18 cellular contexts compared by ENCODE assay signal in the genomic region with DNA sequence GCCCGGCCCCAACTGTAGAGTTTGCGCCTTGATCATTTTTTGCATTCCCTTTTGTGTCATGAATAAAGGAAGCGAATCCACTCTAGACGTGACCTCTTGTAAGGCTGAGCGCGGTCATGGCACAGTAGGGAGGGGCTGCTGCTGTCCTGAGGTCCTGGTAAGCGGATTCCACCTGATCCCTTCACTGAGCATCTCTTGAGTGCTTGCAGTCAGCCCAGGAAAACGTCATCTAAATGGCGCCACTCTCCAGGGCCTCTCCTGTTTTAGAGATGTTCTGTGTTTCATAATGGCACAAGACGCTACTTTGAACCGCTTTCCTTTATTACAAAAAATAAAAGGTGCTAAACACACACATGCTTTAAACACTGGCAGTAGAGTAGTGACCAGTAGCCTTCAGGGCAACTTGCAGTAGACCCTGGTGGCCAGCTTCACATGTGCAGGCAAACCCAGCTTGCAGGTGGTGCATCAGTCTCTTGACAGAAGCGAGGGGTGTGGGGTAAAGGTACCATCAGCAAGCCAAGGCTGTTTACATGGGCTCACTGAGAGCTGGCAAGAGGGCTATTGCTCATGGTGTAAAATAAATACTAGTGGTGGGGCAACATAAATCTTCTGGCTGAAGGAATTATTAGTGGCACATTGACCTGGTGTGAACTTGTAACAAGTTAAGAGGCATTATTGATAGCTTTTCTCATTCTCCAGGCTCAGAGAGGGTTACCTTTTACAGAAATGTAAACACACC.
"Had no signal": no experiment of that assay in that cellular context is flagged by ENCODE, and none has a peak within 500 bp of the region (broad histone marks: within the 10 kb centered on the region; RNA-seq: fewer than 3 reads in every experiment).

No MANE protein-coding gene starts in this region.

- H3K9me3 Mint-ChIP-seq: activated CD4-positive, alpha-beta memory T cell treated with anti-CD3 and anti-CD28 coated beads for 36 hours; activated naive CD8-positive, alpha-beta T cell treated with anti-CD3 and anti-CD28 coated beads for 36 hours; naive B cell had no signal

- H3K4me3 ChIP-seq: coronary artery, gastroesophageal sphincter, prostate gland, right lobe of liver, upper lobe of left lung had no signal

- H3K27me3 ChIP-seq: gastroesophageal sphincter, right lobe of liver, upper lobe of left lung had no signal

- H3K36me3 ChIP-seq: gastroesophageal sphincter, prostate gland, right lobe of liver, upper lobe of left lung had no signal

- H3K4me1 Mint-ChIP-seq: activated naive CD8-positive, alpha-beta T cell treated with anti-CD3 and anti-CD28 coated beads for 36 hours had no signal

- H3K27ac ChIP-seq: coronary artery, gastroesophageal sphincter, prostate gland, right lobe of liver, upper lobe of left lung had no signal

- H3K9me3 ChIP-seq: gastroesophageal sphincter, prostate gland, right lobe of liver, upper lobe of left lung had no signal

- H3K4me3 Mint-ChIP-seq: activated CD4-positive, alpha-beta memory T cell treated with anti-CD3 and anti-CD28 coated beads for 36 hours; activated naive CD8-positive, alpha-beta T cell treated with anti-CD3 and anti-CD28 coated beads for 36 hours; naive B cell had no signal

- H3K27ac Mint-ChIP-seq: activated CD4-positive, alpha-beta memory T cell treated with anti-CD3 and anti-CD28 coated beads for 36 hours; activated naive CD8-positive, alpha-beta T cell treated with anti-CD3 and anti-CD28 coated beads for 36 hours had no signal

- H3K4me1 ChIP-seq: gastroesophageal sphincter, prostate gland, right lobe of liver, upper lobe of left lung had no signal

- H3K36me3 Mint-ChIP-seq: activated CD4-positive, alpha-beta memory T cell treated with anti-CD3 and anti-CD28 coated beads for 36 hours; activated naive CD8-positive, alpha-beta T cell treated with anti-CD3 and anti-CD28 coated beads for 36 hours; naive B cell had no signal

- H3K27me3 Mint-ChIP-seq: activated naive CD8-positive, alpha-beta T cell treated with anti-CD3 and anti-CD28 coated beads for 36 hours had no signal

- ATAC-seq: gastroesophageal sphincter, right lobe of liver had no signal

- DNase-seq: activated CD4-positive, alpha-beta memory T cell treated with anti-CD3 and anti-CD28 coated beads for 36 hours; activated gamma-delta T cell treated with Interleukin-2 at 50 U/mL for 16 hours; activated naive CD8-positive, alpha-beta T cell treated with anti-CD3 and anti-CD28 coated beads for 36 hours; activated T-cell treated with anti-CD3 and anti-CD28 coated beads, Interleukin-2, amount 50 U/mL, for 48 hours; anterior cingulate cortex; effector CD8-positive, alpha-beta T cell; kidney; midbrain; naive B cell; occipital lobe; right lobe of liver; stimulated activated CD4-positive, alpha-beta T cell treated with anti-CD3 and anti-CD28 coated beads, Interleukin-2, amount 100 ng/mL, for 24 hours; stimulated activated naive CD4-positive, alpha-beta T cell treated with Interleukin-2 at 50 U/mL for 16 hours; T-helper 9 cell had no signal
